19 cellular contexts compared by ENCODE assay signal in genomic region chr2:240196716-240197438, GRCh38. TPM values are rescaled to one million over a fixed set of nuclear protein-coding genes. Genes with fewer than 3 reads are reported as not detected.
"Had no signal": no experiment of that assay in that cellular context is flagged by ENCODE, and none has a peak within 500 bp of the region (broad histone marks: within the 10 kb centered on the region; RNA-seq: fewer than 3 reads in every experiment).

No MANE protein-coding gene starts in this region.

- DNase-seq: activated CD4-positive, alpha-beta T cell treated with anti-CD3 and anti-CD28 coated beads for 1 hour; activated CD4-positive, alpha-beta T cell treated with anti-CD3 and anti-CD28 coated beads, Interleukin-2, amount 50 U/mL, for 48 hours; activated naive CD4-positive, alpha-beta T cell; cortex of kidney; effector memory CD4-positive, alpha-beta T cell; left cardiac atrium; mammary epithelial cell; mucosa of descending colon; nephron progenitor cell; SW 1271 had no signal

- H3K27me3 ChIP-seq: cardiac muscle cell, hepatocyte had no signal

- H3K9me3 ChIP-seq: mucosa of descending colon, SJCRH30 had no signal

- H3K27ac ChIP-seq: cardiac muscle cell, hepatocyte, SJCRH30 had no signal

- H3K36me3 ChIP-seq: cardiac muscle cell, SJCRH30 had no signal

- ATAC-seq: activated CD8-positive, alpha-beta memory T cell treated with anti-CD3 and anti-CD28 coated beads, Interleukin-2, amount 10 ng/mL, durations not matched to agents 7 days and 5 days; left cardiac atrium; mucosa of descending colon had no signal

- H3K4me3 ChIP-seq: cardiac muscle cell, hepatocyte, mucosa of descending colon, SJCRH30 had no signal

RNA-seq across cellular contexts. Expression of gene OTOS, which starts 56.4 kb away (rescaled TPM):
- total RNA-seq: activated CD8-positive, alpha-beta memory T cell treated with anti-CD3 and anti-CD28 coated beads, Interleukin-2, amount 10 ng/mL, durations not matched to agents 7 days and 5 days; cardiac muscle cell; epithelial cell of proximal tubule; left cardiac atrium; mammary epithelial cell; mucosa of descending colon; osteoblast; SJCRH30; skeletal muscle tissue; subcutaneous adipose tissue; urinary bladder had no signal
- polyA plus RNA-seq: cardiac muscle cell, hepatocyte, mammary epithelial cell, urinary bladder had no signal
